1 cellular context compared by ENCODE assay signal in genomic region chr3:129592362-129593150, GRCh38.
TF ChIP-seq lines count a peak whose summit lies in the region.

No MANE protein-coding gene starts in this region.

TF ChIP-seq in H1, 55 proteins besides CTCF, POLR2A, EP300 and RAD21 (continued from another document):
- TF ChIP-seq SP1 (IDR thresholded peaks at IDR 0.05; ENCODE audit: low read depth, low read length): 0 out of 2 replicates have a peak, but pooled peaks have one; percentile 31
- peak; percentile 45; the same call in 1 of the 2 replicates for TF ChIP-seq KDM1A (IDR thresholded peaks at IDR 0.05; ENCODE audit: borderline replicate concordance, low read length)
